ENCODE assay signal across 8 cellular contexts in the genomic region with DNA sequence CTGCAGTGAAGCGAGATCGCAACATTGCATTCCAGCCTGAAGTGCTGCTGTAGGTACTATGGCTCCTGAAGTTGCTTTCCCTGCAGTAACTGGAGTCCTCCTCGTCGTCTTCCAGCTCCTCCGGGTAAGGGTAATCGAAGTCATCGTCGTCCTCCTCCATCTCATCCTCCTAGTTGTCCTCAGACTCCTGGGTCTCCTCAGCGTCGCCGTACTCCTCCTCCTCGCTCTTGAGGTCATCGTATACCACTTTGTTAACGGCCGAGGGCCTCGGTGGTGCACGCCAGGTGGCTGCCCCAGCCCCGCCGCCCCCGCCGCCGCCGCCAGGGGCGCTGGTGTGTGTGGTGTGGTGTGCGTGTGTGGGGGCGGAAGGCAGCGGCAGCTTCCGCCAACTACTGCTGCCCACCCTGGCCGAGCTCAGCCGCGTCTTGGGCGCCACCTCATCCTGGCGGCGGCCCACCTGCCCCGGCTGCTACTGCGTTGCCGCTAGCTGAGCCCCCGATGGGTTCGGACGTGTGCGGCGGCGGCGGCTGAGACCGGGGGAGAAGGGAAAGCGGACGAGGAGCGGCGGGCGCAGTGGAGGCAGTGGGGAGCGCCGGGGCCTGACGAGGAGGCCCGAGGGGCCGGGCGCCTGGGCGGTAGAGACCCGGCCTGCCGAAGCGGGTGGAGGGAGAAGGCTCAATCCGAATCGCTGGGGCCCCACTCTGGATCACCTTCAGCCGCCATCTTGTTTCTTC. TPM values are rescaled to one million over a fixed set of nuclear protein-coding genes. Genes with fewer than 3 reads are reported as not detected.
DNase-seq lines count a peak whose midpoint lies in the region; ATAC-seq and TF ChIP-seq lines count a peak whose summit lies in the region.

No MANE protein-coding gene starts in this region.

- peaks cover 0 to 3% of the 10 kb centered on the region in 2 donors for H3K9me3 Mint-ChIP-seq in activated naive CD4-positive, alpha-beta T cell treated with anti-CD3 and anti-CD28 coated beads, Interleukin-2, amount 50 U/mL, for 72 hours

- H3K79me2 ChIP-seq in hepatocyte = no peaks in the 10 kb centered on the region
- H3K79me2 ChIP-seq in PC-3 (ENCODE audit: low read length) = no peaks in the 10 kb centered on the region

- peak overlapping the region; percentile 50 to 82 for H3K27ac Mint-ChIP-seq in activated naive CD4-positive, alpha-beta T cell treated with anti-CD3 and anti-CD28 coated beads, Interleukin-2, amount 50 U/mL, for 72 hours

- in situ Hi-C loops in G401 (cut with HindIII; ENCODE audit: low sequenced_read_pairs) = no loop called here

- no peaks in the 10 kb centered on the region for H3K9me3 ChIP-seq in RWPE2 (ENCODE audit: severe bottlenecking)
- no peaks in the 10 kb centered on the region for H3K9me3 ChIP-seq in hepatocyte (ENCODE audit: low read depth)
- no peaks in the 10 kb centered on the region for H3K9me3 ChIP-seq in PC-3 (ENCODE audit: low read length)

- intact Hi-C loops in PC-3 (cut with micrococcal nuclease) = no loop called here

- H3K36me3 ChIP-seq in RWPE2 (ENCODE audit: low read depth) (no peaks in the 10 kb centered on the region), hepatocyte (replicated peaks; ENCODE audit: insufficient read depth, low read depth) (no peaks in the 10 kb centered on the region), PC-3 (ENCODE audit: low read depth, low read length) (no peaks in the 10 kb centered on the region)

- peak overlapping the region; percentile 80 for H3K4me2 ChIP-seq in hepatocyte
- H3K4me2 ChIP-seq in PC-3 (ENCODE audit: low read length) = no peak overlapping the region

- peak; percentile 69 for TF ChIP-seq CTCF in RWPE2 (IDR thresholded peaks at IDR 0.05; ENCODE audit: poor library complexity, severe bottlenecking)
- peak; percentile 67 for TF ChIP-seq CTCF in hepatocyte (IDR thresholded peaks at IDR 0.05; ENCODE audit: poor library complexity)
- no peak for TF ChIP-seq CTCF in PC-3 (conservative IDR thresholded peaks at IDR 0.05; ENCODE audit: low read depth, low read length)

- H3F3A ChIP-seq in PC-3 (ENCODE audit: low read length, unreplicated experiment) = no peaks in the 10 kb centered on the region

- H3K9me2 ChIP-seq in hepatocyte (replicated peaks; ENCODE audit: insufficient read depth) (no peaks in the 10 kb centered on the region), PC-3 (replicated peaks; ENCODE audit: low read length) (no peaks in the 10 kb centered on the region)

- CTCF ChIA-PET in PC-3 (lab: Charles Lee) = no interaction called here

- H3K4me3 ChIP-seq in RWPE2 (ENCODE audit: severe bottlenecking) (peak overlapping the region; percentile 39), hepatocyte (peak overlapping the region; percentile 58), PC-3 (ENCODE audit: low read length) (no peak overlapping the region)

- H3K36me3 Mint-ChIP-seq in activated naive CD4-positive, alpha-beta T cell treated with anti-CD3 and anti-CD28 coated beads, Interleukin-2, amount 50 U/mL, for 72 hours = peaks cover 0 to 5% of the 10 kb centered on the region in 2 donors

- H3K27ac ChIP-seq in RWPE2 (ENCODE audit: poor library complexity, severe bottlenecking) (no peak overlapping the region), hepatocyte (peak overlapping the region; percentile 91), PC-3 (ENCODE audit: low read length) (no peak overlapping the region)

- ATAC-seq in GM18520 (IDR thresholded peaks at IDR 0.05; ENCODE audit: unreplicated experiment) (peak; percentile 98), HG02981 (IDR thresholded peaks at IDR 0.05; ENCODE audit: unreplicated experiment) (peak; percentile 100), RWPE2 (ENCODE audit: low read depth) (peak; percentile 93), PC-3 (no peak)
- peak; percentile 97 for ATAC-seq in activated naive CD4-positive, alpha-beta T cell treated with anti-CD3 and anti-CD28 coated beads, Interleukin-2, amount 50 U/mL, for 72 hours

- WGBS in hepatocyte (ENCODE audit: low lambda C conversion rate, missing lambda C conversion rate) = 35% methylated on average over 58 of the region's 63 CpGs

- H2AFZ ChIP-seq in hepatocyte (peak overlapping the region; percentile 99), PC-3 (ENCODE audit: low read length) (no peak overlapping the region)

- H3K4me1 ChIP-seq in RWPE2 (ENCODE audit: insufficient read depth, poor library complexity, severe bottlenecking) (no peaks in the 10 kb centered on the region), hepatocyte (ENCODE audit: insufficient read depth) (no peaks in the 10 kb centered on the region), PC-3 (ENCODE audit: insufficient read depth, low read length) (no peaks in the 10 kb centered on the region)

- no peak overlapping the region for H3K9ac ChIP-seq in PC-3 (ENCODE audit: low read length)

- H4K20me1 ChIP-seq in hepatocyte (ENCODE audit: insufficient read depth, poor library complexity, severe bottlenecking) (no peaks in the 10 kb centered on the region), PC-3 (ENCODE audit: low read length) (no peaks in the 10 kb centered on the region)

- POLR2A ChIA-PET in PC-3 (lab: Charles Lee; ENCODE audit: unreplicated experiment) = no interaction called here

- no TSS peak for BruUV-seq in PC-3 (replicated peaks; lab: Mats Ljungman, UMichigan)

- DNase-seq in RWPE2 (ENCODE audit: low spot score) (no peak), hepatocyte (ENCODE audit: low spot score) (peak; percentile 78), G401 (ENCODE audit: low spot score) (no peak), PC-3 (no peak)
- peak; percentile 82 to 92 for DNase-seq in activated naive CD4-positive, alpha-beta T cell treated with anti-CD3 and anti-CD28 coated beads, Interleukin-2, amount 50 U/mL, for 72 hours (ENCODE audit: low spot score in 2 of 2)
- DNase-seq in stimulated activated CD4-positive, alpha-beta T cell treated with anti-CD3 and anti-CD28 coated beads, Interleukin-12 subunit alpha, Interleukin-12 subunit beta, amount 100 ng/mL, for 48 hours (ENCODE audit: low read depth in 2 of 3, low spot score in 1 of 3) = peak; percentile 72 to 83 (median 76)

- H3K27me3 ChIP-seq in RWPE2 (ENCODE audit: insufficient read depth, poor library complexity, severe bottlenecking) = peaks cover under 1% of the 10 kb centered on the region
- peaks cover 5% of the 10 kb centered on the region for H3K27me3 ChIP-seq in hepatocyte
- H3K27me3 ChIP-seq in PC-3 (ENCODE audit: low read length) = no peaks in the 10 kb centered on the region

RNA-seq across cellular contexts. Expression of gene ACBD5, which starts 11.8 kb away (rescaled TPM):
- 10 to 100 TPM; 15.4 to 16.0 TPM for total RNA-seq in activated naive CD4-positive, alpha-beta T cell treated with anti-CD3 and anti-CD28 coated beads, Interleukin-2, amount 50 U/mL, for 72 hours
- total RNA-seq in hepatocyte (29.8 and 30.7 TPM in 2 replicates), PC-3 (2014; rRNA removed) (10.7 and 12.3 TPM in 2 replicates)
- 14.2 and 16.2 TPM in 2 replicates for polyA plus RNA-seq in hepatocyte
- total RNA-seq in G401 (2014; rRNA removed; shearing (Covaris generic)) = 17.6 and 18.6 TPM in 2 replicates

Comparison
In these comparisons a context has a peak if more than half of its experiments do, and no peak if none do; other contexts are left out.
1. DNase-seq: peak in activated naive CD4-positive, alpha-beta T cell treated with anti-CD3 and anti-CD28 coated beads, Interleukin-2, amount 50 U/mL, for 72 hours (2 of 2), hepatocyte (single experiment) and stimulated activated CD4-positive, alpha-beta T cell treated with anti-CD3 and anti-CD28 coated beads, Interleukin-12 subunit alpha, Interleukin-12 subunit beta, amount 100 ng/mL, for 48 hours (3 of 3); none in RWPE2 (single experiment), G401 (single experiment) and PC-3 (single experiment).